In genomic region chr20:25622450-25623224, GRCh38 we compare ENCODE assay signal across 1 cellular context.
A peak's percentile ranks its signal among the peaks of the same experiment; 100 is the strongest.
TF ChIP-seq lines count a peak whose summit lies in the region.

No MANE protein-coding gene starts in this region.

TF ChIP-seq in HepG2, 621 proteins besides CTCF, POLR2A, EP300 and RAD21 (continued from another document and continues in another):
- TF ChIP-seq ZNF317 (CRISPR knock-in tag; IDR thresholded peaks at IDR 0.05) (no peak; the same call in 1 of the 2 replicates), KLF11 (CRISPR knock-in tag; IDR thresholded peaks at IDR 0.05) (no peak), MATR3 (CRISPR knock-in tag; IDR thresholded peaks at IDR 0.05) (no peak), ZFYVE20 (CRISPR knock-in tag; IDR thresholded peaks at IDR 0.05; ENCODE audit: borderline replicate concordance, low read depth) (no peak), PRDM4 (CRISPR knock-in tag; IDR thresholded peaks at IDR 0.05; ENCODE audit: borderline replicate concordance) (no peak), HNRNPUL1 (IDR thresholded peaks at IDR 0.05; ENCODE audit: low read depth, low read length) (no peak), ZNF335 (CRISPR knock-in tag; IDR thresholded peaks at IDR 0.05) (no peak), CEBPZ (IDR thresholded peaks at IDR 0.05; ENCODE audit: low read length) (no peak), ZNF883 (CRISPR knock-in tag; IDR thresholded peaks at IDR 0.05; ENCODE audit: not compliant biosample characterization) (no peak), TAF1 (CRISPR knock-in tag; IDR thresholded peaks at IDR 0.05) (no peak), PHF21A (CRISPR knock-in tag; IDR thresholded peaks at IDR 0.05) (no peak), HNRNPL (IDR thresholded peaks at IDR 0.05; ENCODE audit: low read depth, low read length) (no peak), MZF1 (CRISPR knock-in tag; IDR thresholded peaks at IDR 0.05; ENCODE audit: borderline replicate concordance) (no peak; the same call in 1 of the 2 replicates), ZNF318 (CRISPR knock-in tag; IDR thresholded peaks at IDR 0.05) (no peak), REL (CRISPR knock-in tag; conservative IDR thresholded peaks at IDR 0.05) (no peak), TBL1XR1 (IDR thresholded peaks at IDR 0.05; ENCODE audit: borderline replicate concordance, low read length, partially characterized antibody) (no peak), MXI1 (IDR thresholded peaks at IDR 0.05; ENCODE audit: borderline replicate concordance, low read depth, low read length) (no peak), ZKSCAN8 (CRISPR knock-in tag; IDR thresholded peaks at IDR 0.05; ENCODE audit: borderline replicate concordance) (no peak), NFKBIZ (CRISPR knock-in tag; IDR thresholded peaks at IDR 0.05) (no peak), ZNF329 (CRISPR knock-in tag; IDR thresholded peaks at IDR 0.05; ENCODE audit: low read depth) (no peak), FOXC1 (CRISPR knock-in tag; IDR thresholded peaks at IDR 0.05; ENCODE audit: borderline replicate concordance) (peak; percentile 23; the same call in 1 of the 2 replicates), ZZZ3 (CRISPR knock-in tag; IDR thresholded peaks at IDR 0.05; ENCODE audit: borderline replicate concordance) (0 out of 2 replicates have a peak, but pooled peaks have one; percentile 41), DRAP1 (CRISPR knock-in tag; IDR thresholded peaks at IDR 0.05) (no peak), MBD4 (IDR thresholded peaks at IDR 0.05; ENCODE audit: borderline replicate concordance, low read length) (no peak), EZH2 (conservative IDR thresholded peaks at IDR 0.05; ENCODE audit: low read depth, low read length) (no peak), ZNF737 (CRISPR knock-in tag; IDR thresholded peaks at IDR 0.05; ENCODE audit: borderline replicate concordance) (no peak), BRD4 (CRISPR knock-in tag; IDR thresholded peaks at IDR 0.05) (no peak), ZSCAN9 (CRISPR knock-in tag; IDR thresholded peaks at IDR 0.05; ENCODE audit: borderline replicate concordance) (peak; percentile 23; the same call in 1 of the 2 replicates), ARNTL (CRISPR knock-in tag; IDR thresholded peaks at IDR 0.05) (no peak), YY1 (IDR thresholded peaks at IDR 0.05; ENCODE audit: insufficient read depth, insufficient replicate concordance, low read depth, low read length) (peak; percentile 58), STAT6 (CRISPR knock-in tag; IDR thresholded peaks at IDR 0.05; ENCODE audit: borderline replicate concordance) (peak; percentile 78; the same call in 1 of the 2 replicates), ZNF280B (CRISPR knock-in tag; IDR thresholded peaks at IDR 0.05; ENCODE audit: borderline replicate concordance) (no peak), ARNT2 (CRISPR knock-in tag; IDR thresholded peaks at IDR 0.05; ENCODE audit: low read depth) (no peak), TBX3 (IDR thresholded peaks at IDR 0.05; ENCODE audit: borderline replicate concordance) (no peak), ZNF720 (CRISPR knock-in tag; IDR thresholded peaks at IDR 0.05) (no peak), ZSCAN20 (CRISPR knock-in tag; IDR thresholded peaks at IDR 0.05; ENCODE audit: borderline replicate concordance) (no peak; the same call in 1 of the 2 replicates), ZBTB3 (CRISPR knock-in tag; IDR thresholded peaks at IDR 0.05; ENCODE audit: borderline replicate concordance, low read depth) (0 out of 2 replicates have a peak, but pooled peaks have one; percentile 15), ZFP90 (CRISPR knock-in tag; IDR thresholded peaks at IDR 0.05; ENCODE audit: borderline replicate concordance) (0 out of 2 replicates have a peak, but pooled peaks have one; percentile 55), ZNF704 (CRISPR knock-in tag; IDR thresholded peaks at IDR 0.05; ENCODE audit: borderline replicate concordance) (no peak), SNAI1 (CRISPR knock-in tag; IDR thresholded peaks at IDR 0.05; ENCODE audit: borderline replicate concordance) (no peak), JDP2 (CRISPR knock-in tag; IDR thresholded peaks at IDR 0.05; ENCODE audit: borderline replicate concordance) (no peak)
